17 cellular contexts compared by ENCODE assay signal in the genomic region with DNA sequence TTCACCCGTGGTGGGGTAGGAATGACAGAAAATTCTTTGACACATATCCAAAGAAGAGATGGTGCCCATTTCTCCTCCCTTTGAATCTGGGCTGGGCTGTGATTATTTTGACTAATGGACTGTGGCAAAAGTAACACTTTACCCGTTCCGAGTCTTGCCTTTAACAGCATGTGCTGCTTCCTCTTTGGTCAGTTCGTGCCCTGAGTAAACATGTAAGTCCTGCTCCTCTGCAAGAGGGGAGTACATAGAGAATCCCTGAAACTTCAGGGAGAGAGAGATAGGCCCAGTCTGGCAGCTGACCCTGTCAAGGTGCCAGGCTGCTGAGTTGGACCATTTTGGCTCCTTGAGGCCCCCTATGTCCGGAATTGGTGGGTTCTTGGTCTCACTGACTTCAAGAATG.
DNase-seq lines count a peak whose midpoint lies in the region; ATAC-seq, FAIRE-seq and TF ChIP-seq lines count a peak whose summit lies in the region.
"Had no signal": no experiment of that assay in that cellular context is flagged by ENCODE, and none has a peak within 500 bp of the region (broad histone marks: within the 10 kb centered on the region; RNA-seq: fewer than 3 reads in every experiment).

No MANE protein-coding gene starts in this region.

- no peak overlapping the region for H2AFZ ChIP-seq in H1 (ENCODE audit: low read length)
- H2AFZ ChIP-seq: GM23248 had no signal

- H3K79me2 ChIP-seq in H1 (ENCODE audit: control insufficient read depth in 1 of 2, insufficient read depth in 2 of 2, low read length in 2 of 2) = no peaks in the 10 kb centered on the region

- 92% methylated on average over 5 of the region's 5 CpGs; no CpG with 5 or more reads in 1 of the 2 experiments for WGBS in H1 (ENCODE audit: extremely low coverage in 1 of 2, insufficient coverage in 1 of 2, insufficient read length in 1 of 2, insufficient replicate concordance in 2 of 2, low coverage in 1 of 2, low lambda C conversion rate in 2 of 2, missing lambda C conversion rate in 1 of 2), 2 experiments
- 65 to 68% methylated on average over 5 of the region's 5 CpGs for WGBS in testis, 2 donors

- POLR2A ChIA-PET in H1 (lab: Charles Lee; ENCODE audit: partially characterized antibody) = no interaction called here

- H3K9me3 ChIP-seq in H1 (ENCODE audit: insufficient read depth in 2 of 2, low read depth in 1 of 2, low read length in 1 of 2) (no peaks in the 10 kb centered on the region; a peak in 1 of 4 replicates), testis (no peaks in the 10 kb centered on the region)

- H3K27me3 ChIP-seq in H1 (replicated peaks in 1 of 4; ENCODE audit: control insufficient read depth in 3 of 4, extremely low read depth in 1 of 4, insufficient read depth in 3 of 4, low read length in 3 of 4) (no peaks in the 10 kb centered on the region), testis (no peaks in the 10 kb centered on the region)

- H4K20me1 ChIP-seq in H1 (replicated peaks in 1 of 2; ENCODE audit: control insufficient read depth in 1 of 2, insufficient read depth in 2 of 2, low read length in 2 of 2) = no peaks in the 10 kb centered on the region

- H4K5ac ChIP-seq in H1 (ENCODE audit: insufficient read length, low read depth, low read length) = no peak overlapping the region

- no peak overlapping the region for H2AK5ac ChIP-seq in H1 (ENCODE audit: low read depth, low read length)

- no peak overlapping the region for H3K56ac ChIP-seq in H1 (replicated peaks; ENCODE audit: insufficient read length, low read depth, low read length)

- no peaks in the 10 kb centered on the region for H3K4me1 ChIP-seq in H1 (replicated peaks in 1 of 4; ENCODE audit: control insufficient read depth in 3 of 4, insufficient read depth in 4 of 4, low read length in 3 of 4)
- H3K4me1 ChIP-seq in testis = peaks cover 36% of the 10 kb centered on the region

- no peak overlapping the region for H2BK20ac ChIP-seq in H1 (ENCODE audit: low read length)

- no peak overlapping the region for H2BK5ac ChIP-seq in H1 (ENCODE audit: low read depth, low read length)

- TF ChIP-seq EP300 in H1 (IDR thresholded peaks at IDR 0.05; ENCODE audit: borderline replicate concordance in 1 of 2, low read depth in 2 of 2, low read length in 2 of 2) = no peak

- H3K36me3 ChIP-seq in H1 (ENCODE audit: control insufficient read depth in 2 of 4, insufficient read depth in 4 of 4, low read length in 3 of 4) (no peaks in the 10 kb centered on the region), testis (ENCODE audit: low read depth, missing control alignments) (no peaks in the 10 kb centered on the region)

- no peak for ATAC-seq in HG02840 (IDR thresholded peaks at IDR 0.05; ENCODE audit: low FRiP score, unreplicated experiment)

- no peak for TF ChIP-seq RAD21 in H1 (IDR thresholded peaks at IDR 0.05 in 1 of 2, conservative IDR thresholded peaks at IDR 0.05 in 1 of 2; ENCODE audit: low read depth in 2 of 2, low read length in 2 of 2)

- CTCF ChIA-PET in H1 (lab: Charles Lee; ENCODE audit: partially characterized antibody) = no interaction called here

- TF ChIP-seq CTCF in H1 (IDR thresholded peaks at IDR 0.05; ENCODE audit: control extremely low read depth in 1 of 3, insufficient read depth in 1 of 3, low read depth in 1 of 3, low read length in 3 of 3) (no peak), testis (IDR thresholded peaks at IDR 0.05) (no peak)

- no peak overlapping the region for H3K4me3 ChIP-seq in H1 (ENCODE audit: extremely low read depth in 1 of 4, insufficient read depth in 2 of 4, low read depth in 3 of 4, low read length in 4 of 4)
- H3K4me3 ChIP-seq in testis = no peak overlapping the region
- H3K4me3 ChIP-seq: GM23248 had no signal

- H3K9ac ChIP-seq in H1 (replicated peaks in 1 of 4; ENCODE audit: extremely low read depth in 1 of 4, low read depth in 3 of 4, low read length in 3 of 4) = no peak overlapping the region
- H3K9ac ChIP-seq: GM23248 had no signal

- no peak overlapping the region for H3K4me2 ChIP-seq in H1 (ENCODE audit: insufficient read depth in 1 of 2, low read depth in 2 of 2, low read length in 2 of 2)

- TF ChIP-seq POLR2A in H1 (IDR thresholded peaks at IDR 0.05; ENCODE audit: control extremely low read depth in 1 of 2, low read depth in 2 of 2, low read length in 2 of 2) (no peak), testis (IDR thresholded peaks at IDR 0.05) (no peak)

- no peak overlapping the region for H4K91ac ChIP-seq in H1 (replicated peaks; ENCODE audit: insufficient read length, low read length)

- H3K4ac ChIP-seq in H1 (replicated peaks; ENCODE audit: insufficient read length, low read depth, low read length) = no peak overlapping the region

- no peak overlapping the region for H3K14ac ChIP-seq in H1 (ENCODE audit: insufficient read length)

- H2BK12ac ChIP-seq in H1 (ENCODE audit: low read depth, low read length) = no peak overlapping the region

- intact Hi-C loops in testis (cut with DNase I; ENCODE audit: low total_unique reads) = no loop called here

- no peak overlapping the region for H4K8ac ChIP-seq in H1 (ENCODE audit: extremely low read depth, insufficient read depth, low read length)

- H2BK15ac ChIP-seq in H1 (ENCODE audit: low read length) = peak overlapping the region; percentile 97; the same call in 1 of the 2 replicates

- DNase-seq in H1 (ENCODE audit: low read depth in 1 of 2, low spot score in 2 of 2) (no peak), left kidney (ENCODE audit: low read depth, low spot score) (peak; percentile 83), testis (no peak), SIG-M5 (lab: John Stamatoyannopoulos, UW) (no peak), H4 (ENCODE audit: low spot score) (no peak)
- DNase-seq: C1 segment of cervical spinal cord; CD4-positive, alpha-beta memory T cell; COR-L47; DMS153; DND-41; GM23248; HCEC 1CT had no signal

- no peak overlapping the region for H3K27ac ChIP-seq in H1 (ENCODE audit: low read depth, low read length)
- peak overlapping the region; percentile 39 to 72 for H3K27ac ChIP-seq in testis
- H3K27ac ChIP-seq: GM23248 had no signal

- no peak overlapping the region for H3K23ac ChIP-seq in H1 (ENCODE audit: insufficient read length)

- no peak overlapping the region for H3K18ac ChIP-seq in H1 (ENCODE audit: extremely low read depth, low read length)

- no peak for FAIRE-seq in H1 (lab: Jason Lieb, UNC)
- FAIRE-seq: G401.6, GM12892, GM19239, H54 had no signal

- H3K23me2 ChIP-seq in H1 (ENCODE audit: low read depth, low read length) = no peaks in the 10 kb centered on the region

- no peaks in the 10 kb centered on the region for H3K79me1 ChIP-seq in H1 (ENCODE audit: low read depth, low read length)

- H2BK120ac ChIP-seq in H1 (replicated peaks; ENCODE audit: low read depth, low read length) = no peak overlapping the region

TF ChIP-seq in H1, 55 proteins besides CTCF, POLR2A, EP300 and RAD21:
- TF ChIP-seq GABPA (IDR thresholded peaks at IDR 0.05; ENCODE audit: borderline replicate concordance, insufficient read depth, low read length) (no peak), CEBPB (IDR thresholded peaks at IDR 0.05; ENCODE audit: low read depth, low read length) (no peak), EZH2 (IDR thresholded peaks at IDR 0.05; ENCODE audit: low read depth, low read length, severe bottlenecking) (no peak), NRF1 (IDR thresholded peaks at IDR 0.05; ENCODE audit: low read depth, low read length) (no peak), SP1 (IDR thresholded peaks at IDR 0.05; ENCODE audit: low read depth, low read length) (no peak), SRF (IDR thresholded peaks at IDR 0.05; ENCODE audit: low read depth, low read length) (no peak), GTF2F1 (IDR thresholded peaks at IDR 0.05; ENCODE audit: borderline replicate concordance, low read depth, low read length) (no peak)
